8 cellular contexts compared by ENCODE assay signal in the genomic region with DNA sequence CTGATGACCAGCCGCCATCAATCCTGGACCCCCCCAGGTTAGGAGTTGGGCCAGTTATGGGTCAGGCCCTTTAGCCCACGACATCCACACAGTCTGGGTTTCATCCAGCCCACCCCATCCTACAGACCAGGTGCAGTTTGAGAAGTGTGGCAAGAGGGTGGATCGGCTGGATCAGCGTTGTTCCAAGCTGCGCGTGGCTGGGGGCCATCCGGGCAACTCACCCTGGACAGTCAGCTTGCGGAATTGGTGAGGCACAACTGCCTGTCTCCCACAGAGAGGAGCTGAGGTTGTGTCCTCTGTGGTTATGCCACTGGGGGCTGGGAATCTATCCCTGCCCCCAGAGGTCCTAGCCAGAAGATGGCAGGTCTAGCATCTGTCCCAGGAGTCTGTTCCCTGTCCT. TPM values are rescaled to one million over a fixed set of nuclear protein-coding genes. Genes with fewer than 3 reads are reported as not detected.
DNase-seq lines count a peak whose midpoint lies in the region; ATAC-seq and TF ChIP-seq lines count a peak whose summit lies in the region.
"Not testable (repeated sequence)": the region's sequence is repeated elsewhere in the genome, so short reads cannot be mapped to it uniquely, and the experiment has no call there.
"Had no signal": no experiment of that assay in that cellular context is flagged by ENCODE, and none has a peak within 500 bp of the region (broad histone marks: within the 10 kb centered on the region; RNA-seq: fewer than 3 reads in every experiment).

No MANE protein-coding gene starts in this region.

- intact Hi-C loops in heart left ventricle (cut with DNase I); right lobe of liver (cut with DNase I); spleen (cut with DNase I; ENCODE audit: low total_unique reads); upper lobe of right lung (cut with DNase I): not testable (repeated sequence)

- H3K4me2 ChIP-seq in GM23338, result not testable (repeated sequence)

- H3K4me3 ChIP-seq in GM23338, heart left ventricle, right lobe of liver, spleen, upper lobe of right lung: not testable (repeated sequence)

- H2AFZ ChIP-seq in GM23338, result not testable (repeated sequence)

- not testable (repeated sequence) for H3K79me2 ChIP-seq in GM23338 (replicated peaks; ENCODE audit: insufficient read depth)

- not testable (repeated sequence) for H3K27ac ChIP-seq in GM23338 (ENCODE audit: low read depth); heart left ventricle; right lobe of liver; spleen; upper lobe of right lung

- not testable (repeated sequence) for H3K27ac Mint-ChIP-seq in GM23338; activated T-cell treated with anti-CD3 and anti-CD28 coated beads, Interleukin-2, amount 50 U/mL, for 24 hours

- H3K27me3 Mint-ChIP-seq in GM23338 (ENCODE audit: insufficient read depth, low read depth, poor library complexity), result peaks cover 11% of the 10 kb centered on the region
- H3K27me3 Mint-ChIP-seq in activated T-cell treated with anti-CD3 and anti-CD28 coated beads, Interleukin-2, amount 50 U/mL, for 24 hours, result not testable (repeated sequence)

- H3K36me3 Mint-ChIP-seq in GM23338 (ENCODE audit: low read depth); activated T-cell treated with anti-CD3 and anti-CD28 coated beads, Interleukin-2, amount 50 U/mL, for 24 hours (ENCODE audit: low read depth): not testable (repeated sequence)

- not testable (repeated sequence) for H3K9me3 Mint-ChIP-seq in GM23338; activated T-cell treated with anti-CD3 and anti-CD28 coated beads, Interleukin-2, amount 50 U/mL, for 24 hours

- not testable (repeated sequence) for TF ChIP-seq CTCF in GM23338 (conservative IDR thresholded peaks at IDR 0.05; ENCODE audit: low read depth in 2 of 2); heart left ventricle (IDR thresholded peaks at IDR 0.05); right lobe of liver (IDR thresholded peaks at IDR 0.05); omental fat pad (IDR thresholded peaks at IDR 0.05); spleen (IDR thresholded peaks at IDR 0.05 in 8 of 11, conservative IDR thresholded peaks at IDR 0.05 in 3 of 11); upper lobe of right lung (IDR thresholded peaks at IDR 0.05)

- 0 out of 3 replicates have a peak overlapping the region, but pooled peaks have one; percentile 43 for H3K4me3 Mint-ChIP-seq in GM23338
- H3K4me3 Mint-ChIP-seq in activated T-cell treated with anti-CD3 and anti-CD28 coated beads, Interleukin-2, amount 50 U/mL, for 24 hours, result not testable (repeated sequence)

- H3K9me3 ChIP-seq in heart left ventricle, right lobe of liver, spleen, upper lobe of right lung: not testable (repeated sequence)

- H3K4me1 ChIP-seq in GM23338 (ENCODE audit: insufficient read depth); upper lobe of right lung: not testable (repeated sequence)
- H3K4me1 ChIP-seq in heart left ventricle (peaks cover 2 to 20% (median 11%) of the 10 kb centered on the region in 12 donors), right lobe of liver (peaks cover 0 to 11% (median 1%) of the 10 kb centered on the region in 4 donors), spleen (peaks cover 9 to 30% (median 16%) of the 10 kb centered on the region in 6 donors)

- H3F3A ChIP-seq in GM23338 (replicated peaks; ENCODE audit: low read depth), result not testable (repeated sequence)

- H4K20me1 ChIP-seq in GM23338 (replicated peaks; ENCODE audit: insufficient read depth), result not testable (repeated sequence)

- H3K36me3 ChIP-seq in GM23338 (ENCODE audit: insufficient read depth); heart left ventricle; spleen; upper lobe of right lung: not testable (repeated sequence)
- H3K36me3 ChIP-seq in right lobe of liver, result peaks cover 0 to 11% (median 0%) of the 10 kb centered on the region in 4 donors

- H3K4me1 Mint-ChIP-seq in GM23338; activated T-cell treated with anti-CD3 and anti-CD28 coated beads, Interleukin-2, amount 50 U/mL, for 24 hours (ENCODE audit: low read depth): not testable (repeated sequence)

- H3K9me2 ChIP-seq in GM23338 (ENCODE audit: insufficient read depth), result not testable (repeated sequence)

- DNase-seq in GM23338 (ENCODE audit: low spot score), result not testable (repeated sequence)
- DNase-seq in activated T-cell treated with anti-CD3 and anti-CD28 coated beads, Interleukin-2, amount 50 U/mL, for 24 hours, result peak; percentile 19
- peak in 4 of 5 donors; percentile 6 to 21 (median 13) for DNase-seq in heart left ventricle
- DNase-seq in right lobe of liver, result peak in 2 of 3 donors; percentile 16 to 51
- DNase-seq in omental fat pad (ENCODE audit: low spot score), result peak; percentile 19
- peak; percentile 58 for DNase-seq in spleen
- DNase-seq in upper lobe of right lung, result peak; percentile 61

- 91 to 95% methylated on average over 7 of the region's 8 CpGs; no CpG with 5 or more reads in 2 of the 4 donors for WGBS in heart left ventricle, 4 donors
- no CpG with 5 or more reads among the region's 8 CpGs for WGBS in right lobe of liver (ENCODE audit: insufficient coverage, low coverage, low lambda C conversion rate, missing lambda C conversion rate)
- 93 to 95% methylated on average over 7 of the region's 8 CpGs; no CpG with 5 or more reads in 3 of the 5 donors for WGBS in spleen, 5 donors

- TF ChIP-seq POLR2A in heart left ventricle (IDR thresholded peaks at IDR 0.05); right lobe of liver (IDR thresholded peaks at IDR 0.05); spleen (IDR thresholded peaks at IDR 0.05): not testable (repeated sequence)

- ATAC-seq in GM23338; heart left ventricle; right lobe of liver; omental fat pad (ENCODE audit: low FRiP score); upper lobe of right lung: not testable (repeated sequence)

- H3K27me3 ChIP-seq in GM23338 (ENCODE audit: insufficient read depth) (peaks cover 48% of the 10 kb centered on the region), heart left ventricle (peaks cover 0 to 12% (median 2%) of the 10 kb centered on the region in 9 donors), spleen (replicated peaks in 1 of 7) (peaks cover 0 to 16% (median 0%) of the 10 kb centered on the region in 7 donors)
- not testable (repeated sequence) for H3K27me3 ChIP-seq in right lobe of liver, upper lobe of right lung

RNA-seq across cellular contexts. Expression of gene RNU1-3, which starts 18.0 kb away (rescaled TPM):
- under 0.01 TPM in 1 of 2 replicates, not detected in the other for total RNA-seq in GM23338 (2014; rRNA removed; shearing (Covaris generic))
- polyA plus RNA-seq in GM23338 (2016; fragmentation: Nextera tagmentation; extraction: Ambion mirVana) (not detected in 2 replicates), heart left ventricle (not detected), spleen (not detected)
- total RNA-seq in heart left ventricle (1,000 to 10,000 TPM in 6 of 9 donors, 100 to 1,000 TPM in 1, not detected in 2; 364 to 3,776 (median 2,470) TPM), right lobe of liver (1,000 to 10,000 TPM in 3 of 6 experiments, 100 to 1,000 TPM in 1, under 1 TPM in 2; under 0.01 to 3,377 (median 977) TPM), omental fat pad (under 1 TPM; under 0.01 TPM), spleen (1,000 to 10,000 TPM in 4 of 7 donors, under 1 TPM in 3; under 0.01 to 8,075 (median 6,234) TPM), upper lobe of right lung (6,622 TPM)
- total RNA-seq: LHCN-M2 had no signal

RNA-seq across cellular contexts. Expression of gene NBPF1, which starts 35.4 kb away (rescaled TPM):
- total RNA-seq in GM23338 (2014; rRNA removed; shearing (Covaris generic)), result 7.5 and 11.8 TPM in 2 replicates
- polyA plus RNA-seq in GM23338 (2016; fragmentation: Nextera tagmentation; extraction: Ambion mirVana) (9.0 and 9.5 TPM in 2 replicates), heart left ventricle (1 to 10 TPM; 4.4 to 4.8 TPM), spleen (1 to 10 TPM; 1.3 to 7.2 (median 2.9) TPM)
- total RNA-seq in heart left ventricle (10 to 100 TPM in 8 of 9 donors, 1 to 10 TPM in 1; 4.7 to 18.2 (median 14.3) TPM), right lobe of liver (10 to 100 TPM; 22.7 to 30.7 (median 24.1) TPM), omental fat pad (10 to 100 TPM; 22.9 to 63.6 (median 41.6) TPM), spleen (10 to 100 TPM; 22.0 to 60.7 (median 33.7) TPM), upper lobe of right lung (31.2 TPM)
